8 cellular contexts compared by ENCODE assay signal in the genomic region with DNA sequence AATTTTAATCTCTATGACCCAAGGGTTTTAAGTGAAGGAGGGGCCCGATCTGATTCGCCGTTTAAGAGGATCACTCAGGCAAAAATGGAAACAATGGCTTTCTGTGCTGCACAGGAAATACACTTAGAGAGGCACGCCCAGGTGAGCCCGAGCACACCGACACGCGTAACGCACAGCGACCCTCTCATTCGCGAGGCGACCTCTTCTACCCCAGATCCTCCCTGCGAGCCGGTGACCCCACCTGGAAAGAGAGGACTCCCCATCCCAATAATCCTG. TPM values are rescaled to one million over a fixed set of nuclear protein-coding genes. Genes with fewer than 3 reads are reported as not detected.
DNase-seq lines count a peak whose midpoint lies in the region; ATAC-seq, FAIRE-seq and TF ChIP-seq lines count a peak whose summit lies in the region.

No MANE protein-coding gene starts in this region.

- peak; percentile 47 for ATAC-seq in activated CD8-positive, alpha-beta memory T cell treated with anti-CD3 and anti-CD28 coated beads, Interleukin-2, amount 10 ng/mL, durations not matched to agents 7 days and 5 days
- ATAC-seq in HG03196 (IDR thresholded peaks at IDR 0.05; ENCODE audit: unreplicated experiment) = peak; percentile 19
- ATAC-seq in HepG2 = peak; percentile 24; the same call in 2 of the 3 replicates
- ATAC-seq in GM18861 (IDR thresholded peaks at IDR 0.05; ENCODE audit: unreplicated experiment) = no peak

- H3K36me3 ChIP-seq in HepG2 (replicated peaks in 1 of 2; ENCODE audit: control insufficient read depth in 1 of 2, insufficient read depth in 2 of 2, low read length in 2 of 2) = no peaks in the 10 kb centered on the region
- H3K36me3 ChIP-seq in tibial nerve = no peaks in the 10 kb centered on the region

- H3K27ac ChIP-seq in HepG2 (ENCODE audit: extremely low read length, insufficient read depth, low read length) (no peak overlapping the region), tibial nerve (peak overlapping the region in 1 of 4 donors; percentile 73)

- no peaks in the 10 kb centered on the region for H4K20me1 ChIP-seq in HepG2 (ENCODE audit: insufficient read depth, low read length)

- in situ Hi-C loops in HepG2 (cut with HindIII; ENCODE audit: extremely low pct_ligation_motif_present, low pct_unique_long_range_greater_than_20kb) = no loop called here

- POLR2A ChIA-PET in HepG2 (lab: Yijun Ruan, JAX) = interaction anchor here (0.8 to 1.0 kb wide), 3 partner anchors 13 to 302 kb away, joined by 3 read pairs; a partner anchor contains a TSS

- H3K4me3 ChIP-seq in HepG2 (replicated peaks in 1 of 3; ENCODE audit: insufficient read depth in 1 of 3, low read depth in 2 of 3, low read length in 3 of 3) (peak overlapping the region; percentile 52 to 73 (median 64)), tibial nerve (peak overlapping the region in 2 of 4 donors; percentile 39 to 43)

- H2AFZ ChIP-seq in HepG2 (ENCODE audit: low read length) = no peak overlapping the region

- H3K27me3 ChIP-seq in HepG2 (ENCODE audit: control insufficient read depth in 1 of 2, insufficient read depth in 2 of 2, low read length in 2 of 2) (no peaks in the 10 kb centered on the region), tibial nerve (peaks cover 0 to 50% of the 10 kb centered on the region in 2 donors)

- peak overlapping the region; percentile 45; the same call in 1 of the 2 replicates for H3K9ac ChIP-seq in HepG2 (ENCODE audit: insufficient read depth, low read depth, low read length)

- no peak for TF ChIP-seq POLR2A in HepG2 (IDR thresholded peaks at IDR 0.05; ENCODE audit: insufficient read depth in 1 of 2, low read depth in 2 of 2, low read length in 2 of 2)
- TF ChIP-seq POLR2A in tibial nerve (IDR thresholded peaks at IDR 0.05) = no peak

- H3K4me1 Mint-ChIP-seq in activated CD8-positive, alpha-beta memory T cell treated with anti-CD3 and anti-CD28 coated beads, Interleukin-2, amount 10 ng/mL, durations not matched to agents 7 days and 5 days = peaks cover 34% of the 10 kb centered on the region
- peaks cover 48% of the 10 kb centered on the region for H3K4me1 Mint-ChIP-seq in activated T-helper 1 cell treated with anti-CD3 and anti-CD28 coated beads, Interleukin-12 subunit alpha, Interleukin-12 subunit beta, Interleukin-2, Interleukin-4 antibody, amounts not matched to agents 30 ng/mL and 10 ng/mL and 1 ng/mL, durations not matched to agents 14 hours and 24 hours and 36 hours (ENCODE audit: low read depth)

- no peaks in the 10 kb centered on the region for H3K79me2 ChIP-seq in HepG2 (ENCODE audit: insufficient read depth, low read length)

- no peaks in the 10 kb centered on the region for H3K36me3 Mint-ChIP-seq in activated CD8-positive, alpha-beta memory T cell treated with anti-CD3 and anti-CD28 coated beads, Interleukin-2, amount 10 ng/mL, durations not matched to agents 7 days and 5 days
- no peaks in the 10 kb centered on the region for H3K36me3 Mint-ChIP-seq in activated T-helper 1 cell treated with anti-CD3 and anti-CD28 coated beads, Interleukin-12 subunit alpha, Interleukin-12 subunit beta, Interleukin-2, Interleukin-4 antibody, amounts not matched to agents 30 ng/mL and 10 ng/mL and 1 ng/mL, durations not matched to agents 14 hours and 24 hours and 36 hours (ENCODE audit: low read depth)

- no peak for FAIRE-seq in HepG2 (lab: Jason Lieb, UNC)

- no peak for TF ChIP-seq RAD21 in HepG2 (CRISPR knock-in tag; IDR thresholded peaks at IDR 0.05)

- intact Hi-C loops in activated T-helper 1 cell treated with anti-CD3 and anti-CD28 coated beads, Interleukin-12 subunit alpha, Interleukin-12 subunit beta, Interleukin-2, Interleukin-4 antibody, amounts not matched to agents 30 ng/mL and 10 ng/mL and 1 ng/mL, durations not matched to agents 14 hours and 24 hours and 36 hours (cut with micrococcal nuclease) = loop anchor here (1.0 to 2.0 kb wide), 10 partner anchors 14 to 394 kb away; a partner anchor contains a TSS
- intact Hi-C loops in HepG2 (cut with micrococcal nuclease; ENCODE audit: unreplicated experiment) = no loop called here

- CTCF ChIA-PET in activated CD8-positive, alpha-beta memory T cell treated with anti-CD3 and anti-CD28 coated beads, Interleukin-2, amount 10 ng/mL, durations not matched to agents 7 days and 5 days (lab: Charles Lee) = interaction anchor here (1.0 to 4.4 kb wide), 4 partner anchors 13 to 215 kb away, joined by 4 to 23 read pairs (median 5); no protein-coding TSS in a partner anchor
- CTCF ChIA-PET in HepG2 (lab: Yijun Ruan, JAX; ENCODE audit: low intra/inter-chr PET ratio, low total read pairs) = no interaction called here

- H3K9me3 Mint-ChIP-seq in activated CD8-positive, alpha-beta memory T cell treated with anti-CD3 and anti-CD28 coated beads, Interleukin-2, amount 10 ng/mL, durations not matched to agents 7 days and 5 days (ENCODE audit: low read depth) = no peaks in the 10 kb centered on the region
- peaks cover 4% of the 10 kb centered on the region for H3K9me3 Mint-ChIP-seq in activated T-helper 1 cell treated with anti-CD3 and anti-CD28 coated beads, Interleukin-12 subunit alpha, Interleukin-12 subunit beta, Interleukin-2, Interleukin-4 antibody, amounts not matched to agents 30 ng/mL and 10 ng/mL and 1 ng/mL, durations not matched to agents 14 hours and 24 hours and 36 hours

- peak overlapping the region; percentile 91 for H3K4me3 Mint-ChIP-seq in activated CD8-positive, alpha-beta memory T cell treated with anti-CD3 and anti-CD28 coated beads, Interleukin-2, amount 10 ng/mL, durations not matched to agents 7 days and 5 days
- H3K4me3 Mint-ChIP-seq in activated T-helper 1 cell treated with anti-CD3 and anti-CD28 coated beads, Interleukin-12 subunit alpha, Interleukin-12 subunit beta, Interleukin-2, Interleukin-4 antibody, amounts not matched to agents 30 ng/mL and 10 ng/mL and 1 ng/mL, durations not matched to agents 14 hours and 24 hours and 36 hours = peak overlapping the region; percentile 88

- H3K4me1 ChIP-seq in HepG2 (ENCODE audit: insufficient read depth, low read length) (peaks cover 40% of the 10 kb centered on the region), tibial nerve (peaks cover 0 to 12% (median 3%) of the 10 kb centered on the region in 4 donors)

- DNase-seq in activated CD8-positive, alpha-beta memory T cell treated with anti-CD3 and anti-CD28 coated beads, Interleukin-2, amount 10 ng/mL, durations not matched to agents 7 days and 5 days = peak; percentile 77
- DNase-seq in activated CD8-positive, alpha-beta memory T cell treated with anti-CD3 and anti-CD28 coated beads for 24 hours = no peak
- no peak for DNase-seq in activated T-helper 1 cell treated with anti-CD3 and anti-CD28 coated beads, Interleukin-12 subunit alpha, Interleukin-12 subunit beta, Interleukin-2, Interleukin-4 antibody, amounts not matched to agents 30 ng/mL and 10 ng/mL and 1 ng/mL, durations not matched to agents 14 hours and 24 hours and 36 hours (ENCODE audit: low spot score)
- DNase-seq in HepG2 (ENCODE audit: low spot score) = peak; percentile 55
- no peak for DNase-seq in tibial nerve (ENCODE audit: low spot score in 2 of 2)
- DNase-seq in stimulated activated CD4-positive, alpha-beta T cell treated with anti-CD3 and anti-CD28 coated beads, Interleukin-2, amount 100 ng/mL, for 24 hours = no peak

- H3K4me2 ChIP-seq in HepG2 (ENCODE audit: low read depth, low read length) = peak overlapping the region; percentile 86

- TF ChIP-seq CTCF in HepG2 (CRISPR knock-in tag; IDR thresholded peaks at IDR 0.05) = no peak
- TF ChIP-seq CTCF in tibial nerve (IDR thresholded peaks at IDR 0.05) = no peak

- H3K9me3 ChIP-seq in HepG2 (ENCODE audit: low read length) (no peaks in the 10 kb centered on the region), tibial nerve (peaks cover 0 to 2% (median 0%) of the 10 kb centered on the region in 4 donors)

- TF ChIP-seq EP300 in HepG2 (IDR thresholded peaks at IDR 0.05; ENCODE audit: low read depth in 2 of 2, low read length in 2 of 2) (no peak), HepG2 (CRISPR knock-in tag; IDR thresholded peaks at IDR 0.05; ENCODE audit: borderline replicate concordance) (no peak), tibial nerve (IDR thresholded peaks at IDR 0.05) (no peak)

- 0% methylated on average over 4 of the region's 15 CpGs for WGBS in HepG2 (ENCODE audit: low lambda C conversion rate)
- 0 to 3% methylated on average over 15 of the region's 15 CpGs for WGBS in tibial nerve, 2 donors

- H3K27me3 Mint-ChIP-seq in activated CD8-positive, alpha-beta memory T cell treated with anti-CD3 and anti-CD28 coated beads, Interleukin-2, amount 10 ng/mL, durations not matched to agents 7 days and 5 days = no peaks in the 10 kb centered on the region
- H3K27me3 Mint-ChIP-seq in activated T-helper 1 cell treated with anti-CD3 and anti-CD28 coated beads, Interleukin-12 subunit alpha, Interleukin-12 subunit beta, Interleukin-2, Interleukin-4 antibody, amounts not matched to agents 30 ng/mL and 10 ng/mL and 1 ng/mL, durations not matched to agents 14 hours and 24 hours and 36 hours (ENCODE audit: insufficient read depth) = no peaks in the 10 kb centered on the region

- no TSS peak for BruUV-seq in HepG2 (replicated peaks; lab: Mats Ljungman, UMichigan)

- peak overlapping the region; percentile 93 for H3K27ac Mint-ChIP-seq in activated CD8-positive, alpha-beta memory T cell treated with anti-CD3 and anti-CD28 coated beads, Interleukin-2, amount 10 ng/mL, durations not matched to agents 7 days and 5 days
- peak overlapping the region; percentile 87 for H3K27ac Mint-ChIP-seq in activated T-helper 1 cell treated with anti-CD3 and anti-CD28 coated beads, Interleukin-12 subunit alpha, Interleukin-12 subunit beta, Interleukin-2, Interleukin-4 antibody, amounts not matched to agents 30 ng/mL and 10 ng/mL and 1 ng/mL, durations not matched to agents 14 hours and 24 hours and 36 hours

RNA-seq across cellular contexts. Expression of a gene that starts 0.2 kb away (rescaled TPM):
- total RNA-seq in activated CD8-positive, alpha-beta memory T cell treated with anti-CD3 and anti-CD28 coated beads, Interleukin-2, amount 10 ng/mL, durations not matched to agents 7 days and 5 days = 10 to 100 TPM; 13.8 to 22.3 TPM
- total RNA-seq in activated T-helper 1 cell treated with anti-CD3 and anti-CD28 coated beads, Interleukin-12 subunit alpha, Interleukin-12 subunit beta, Interleukin-2, Interleukin-4 antibody, amounts not matched to agents 30 ng/mL and 10 ng/mL and 1 ng/mL, durations not matched to agents 14 hours and 24 hours and 36 hours = 15.0 and 15.6 TPM in 2 replicates
- 0.60 and 1.0 TPM in 2 replicates for total RNA-seq in HepG2 (2016; rRNA removed; fragmentation: Illumina TruSeq; extraction: Trizol)
- total RNA-seq in HepG2 (2016; cell fraction: cytosol; rRNA removed; fragmentation: Illumina TruSeq; extraction: Trizol; ENCODE audit: low read depth) = 0.61 and 1.1 TPM in 2 replicates
- 0.82 and 1.2 TPM in 2 replicates for total RNA-seq in HepG2 (2016; cell fraction: insoluble cytoplasmic fraction; rRNA removed; fragmentation: Illumina TruSeq; extraction: Trizol)
- total RNA-seq in HepG2 (2016; cell fraction: membrane; rRNA removed; fragmentation: Illumina TruSeq; extraction: Trizol) = 1.00 and 1.4 TPM in 2 replicates
- total RNA-seq in HepG2 (2016; cell fraction: nucleus; rRNA removed; fragmentation: Illumina TruSeq; extraction: Trizol) = 0.81 and 1.2 TPM in 2 replicates
- 1.8 and 2.2 TPM in 2 replicates for polyA plus RNA-seq in HepG2 (2011; rRNA removed)
- polyA plus RNA-seq in HepG2 (2011; cell fraction: cytosol; rRNA removed) = 0.97 and 1.7 TPM in 2 replicates
- polyA plus RNA-seq in HepG2 (2011; cell fraction: nucleus; rRNA removed) = 2.5 and 3.9 TPM in 2 replicates
- polyA plus RNA-seq in HepG2 (2012) = 1.7 and 1.9 TPM in 2 replicates
- polyA plus RNA-seq in HepG2 (2016; cell fraction: cytosol; fragmentation: Illumina TruSeq; extraction: Trizol; ENCODE audit: low read depth) = 0.81 and 0.84 TPM in 2 replicates
- polyA plus RNA-seq in HepG2 (2016; cell fraction: insoluble cytoplasmic fraction; fragmentation: Illumina TruSeq; extraction: Trizol; ENCODE audit: low read depth) = 1.0 and 1.5 TPM in 2 replicates
- 0.56 and 0.95 TPM in 2 replicates for polyA plus RNA-seq in HepG2 (2016; cell fraction: membrane; fragmentation: Illumina TruSeq; extraction: Trizol; ENCODE audit: low read depth)
- 1.2 and 2.2 TPM in 2 replicates for polyA plus RNA-seq in HepG2 (2016; cell fraction: nucleus; fragmentation: Illumina TruSeq; extraction: Trizol; ENCODE audit: insufficient read depth, low read depth)
- 2.2 and 18.7 TPM in 2 replicates for polyA minus RNA-seq in HepG2 (2011; rRNA and poly(A)+ RNA removed; ENCODE audit: low replicate concordance)
- polyA minus RNA-seq in HepG2 (2011; cell fraction: cytosol; rRNA and poly(A)+ RNA removed) = 0.70 and 0.89 TPM in 2 replicates
- 2.1 and 2.3 TPM in 2 replicates for polyA minus RNA-seq in HepG2 (2011; cell fraction: nucleus; rRNA and poly(A)+ RNA removed)
- 1 to 10 TPM in 1 of 4 donors, under 1 TPM in 2, not detected in 1; 0.39 to 4.2 (median 0.44) TPM for total RNA-seq in tibial nerve

RNA-seq across cellular contexts. Expression of a gene that starts 5.5 kb away (rescaled TPM):
- 100 to 1,000 TPM in 1 of 2 experiments, 10 to 100 TPM in 1; 98.5 to 114 TPM for total RNA-seq in activated CD8-positive, alpha-beta memory T cell treated with anti-CD3 and anti-CD28 coated beads, Interleukin-2, amount 10 ng/mL, durations not matched to agents 7 days and 5 days
- 86.8 and 90.4 TPM in 2 replicates for total RNA-seq in activated T-helper 1 cell treated with anti-CD3 and anti-CD28 coated beads, Interleukin-12 subunit alpha, Interleukin-12 subunit beta, Interleukin-2, Interleukin-4 antibody, amounts not matched to agents 30 ng/mL and 10 ng/mL and 1 ng/mL, durations not matched to agents 14 hours and 24 hours and 36 hours
- total RNA-seq in HepG2 (2016; rRNA removed; fragmentation: Illumina TruSeq; extraction: Trizol) (not detected in 2 replicates), tibial nerve (10 to 100 TPM in 1 of 4 donors, 1 to 10 TPM in 3; 4.0 to 16.2 (median 5.8) TPM)
- total RNA-seq in HepG2 (2016; cell fraction: cytosol; rRNA removed; fragmentation: Illumina TruSeq; extraction: Trizol; ENCODE audit: low read depth) = not detected in 2 replicates
- total RNA-seq in HepG2 (2016; cell fraction: insoluble cytoplasmic fraction; rRNA removed; fragmentation: Illumina TruSeq; extraction: Trizol) = not detected in 2 replicates
- total RNA-seq in HepG2 (2016; cell fraction: membrane; rRNA removed; fragmentation: Illumina TruSeq; extraction: Trizol) = not detected in 2 replicates
- not detected in 2 replicates for total RNA-seq in HepG2 (2016; cell fraction: nucleus; rRNA removed; fragmentation: Illumina TruSeq; extraction: Trizol)
- polyA plus RNA-seq in HepG2 (2011; rRNA removed) = not detected in 2 replicates
- polyA plus RNA-seq in HepG2 (2011; cell fraction: cytosol; rRNA removed) = not detected in 2 replicates
- 0.05 TPM in 1 of 2 replicates, not detected in the other for polyA plus RNA-seq in HepG2 (2011; cell fraction: nucleus; rRNA removed)
- not detected in 2 replicates for polyA plus RNA-seq in HepG2 (2012)
- not detected in 2 replicates for polyA plus RNA-seq in HepG2 (2016; cell fraction: cytosol; fragmentation: Illumina TruSeq; extraction: Trizol; ENCODE audit: low read depth)
- polyA plus RNA-seq in HepG2 (2016; cell fraction: insoluble cytoplasmic fraction; fragmentation: Illumina TruSeq; extraction: Trizol; ENCODE audit: low read depth) = not detected in 2 replicates
- polyA plus RNA-seq in HepG2 (2016; cell fraction: membrane; fragmentation: Illumina TruSeq; extraction: Trizol; ENCODE audit: low read depth) = not detected in 2 replicates
- polyA plus RNA-seq in HepG2 (2016; cell fraction: nucleus; fragmentation: Illumina TruSeq; extraction: Trizol; ENCODE audit: insufficient read depth, low read depth) = not detected in 2 replicates
- polyA minus RNA-seq in HepG2 (2011; rRNA and poly(A)+ RNA removed; ENCODE audit: low replicate concordance) = not detected in 2 replicates
- polyA minus RNA-seq in HepG2 (2011; cell fraction: cytosol; rRNA and poly(A)+ RNA removed) = not detected in 2 replicates
- polyA minus RNA-seq in HepG2 (2011; cell fraction: nucleus; rRNA and poly(A)+ RNA removed) = not detected in 2 replicates

RNA-seq across cellular contexts. Expression of a gene that starts 27.5 kb away (rescaled TPM):
- 10 to 100 TPM; 13.7 to 22.2 TPM for total RNA-seq in activated CD8-positive, alpha-beta memory T cell treated with anti-CD3 and anti-CD28 coated beads, Interleukin-2, amount 10 ng/mL, durations not matched to agents 7 days and 5 days
- 61.2 and 62.0 TPM in 2 replicates for total RNA-seq in activated T-helper 1 cell treated with anti-CD3 and anti-CD28 coated beads, Interleukin-12 subunit alpha, Interleukin-12 subunit beta, Interleukin-2, Interleukin-4 antibody, amounts not matched to agents 30 ng/mL and 10 ng/mL and 1 ng/mL, durations not matched to agents 14 hours and 24 hours and 36 hours
- total RNA-seq in HepG2 (2016; rRNA removed; fragmentation: Illumina TruSeq; extraction: Trizol) (24.1 and 32.5 TPM in 2 replicates), tibial nerve (100 to 1,000 TPM in 3 of 4 donors, 10 to 100 TPM in 1; 96.1 to 148 (median 110) TPM)
- total RNA-seq in HepG2 (2016; cell fraction: cytosol; rRNA removed; fragmentation: Illumina TruSeq; extraction: Trizol; ENCODE audit: low read depth) = 14.5 and 17.4 TPM in 2 replicates
- total RNA-seq in HepG2 (2016; cell fraction: insoluble cytoplasmic fraction; rRNA removed; fragmentation: Illumina TruSeq; extraction: Trizol) = 21.0 and 35.2 TPM in 2 replicates
- 24.2 and 24.9 TPM in 2 replicates for total RNA-seq in HepG2 (2016; cell fraction: membrane; rRNA removed; fragmentation: Illumina TruSeq; extraction: Trizol)
- total RNA-seq in HepG2 (2016; cell fraction: nucleus; rRNA removed; fragmentation: Illumina TruSeq; extraction: Trizol) = 15.8 and 19.9 TPM in 2 replicates
- polyA plus RNA-seq in HepG2 (2011; rRNA removed) = 33.2 and 39.4 TPM in 2 replicates
- 27.2 and 31.9 TPM in 2 replicates for polyA plus RNA-seq in HepG2 (2011; cell fraction: cytosol; rRNA removed)
- 93.2 and 99.5 TPM in 2 replicates for polyA plus RNA-seq in HepG2 (2011; cell fraction: nucleus; rRNA removed)
- 45.5 and 60.4 TPM in 2 replicates for polyA plus RNA-seq in HepG2 (2012)
- polyA plus RNA-seq in HepG2 (2016; cell fraction: cytosol; fragmentation: Illumina TruSeq; extraction: Trizol; ENCODE audit: low read depth) = 20.7 and 22.0 TPM in 2 replicates
- polyA plus RNA-seq in HepG2 (2016; cell fraction: insoluble cytoplasmic fraction; fragmentation: Illumina TruSeq; extraction: Trizol; ENCODE audit: low read depth) = 32.6 and 39.0 TPM in 2 replicates
- 29.2 and 30.7 TPM in 2 replicates for polyA plus RNA-seq in HepG2 (2016; cell fraction: membrane; fragmentation: Illumina TruSeq; extraction: Trizol; ENCODE audit: low read depth)
- 79.8 and 91.2 TPM in 2 replicates for polyA plus RNA-seq in HepG2 (2016; cell fraction: nucleus; fragmentation: Illumina TruSeq; extraction: Trizol; ENCODE audit: insufficient read depth, low read depth)
- 17.1 and 24.3 TPM in 2 replicates for polyA minus RNA-seq in HepG2 (2011; rRNA and poly(A)+ RNA removed; ENCODE audit: low replicate concordance)
- polyA minus RNA-seq in HepG2 (2011; cell fraction: cytosol; rRNA and poly(A)+ RNA removed) = 14.9 and 15.0 TPM in 2 replicates
- polyA minus RNA-seq in HepG2 (2011; cell fraction: nucleus; rRNA and poly(A)+ RNA removed) = 19.4 and 20.3 TPM in 2 replicates

RNA-seq across cellular contexts. Expression of a gene that starts 29.6 kb away (rescaled TPM):
- total RNA-seq in activated CD8-positive, alpha-beta memory T cell treated with anti-CD3 and anti-CD28 coated beads, Interleukin-2, amount 10 ng/mL, durations not matched to agents 7 days and 5 days = 100 to 1,000 TPM in 1 of 2 experiments, 10 to 100 TPM in 1; 77.2 to 100 TPM
- total RNA-seq in activated T-helper 1 cell treated with anti-CD3 and anti-CD28 coated beads, Interleukin-12 subunit alpha, Interleukin-12 subunit beta, Interleukin-2, Interleukin-4 antibody, amounts not matched to agents 30 ng/mL and 10 ng/mL and 1 ng/mL, durations not matched to agents 14 hours and 24 hours and 36 hours = 106 and 108 TPM in 2 replicates
- total RNA-seq in HepG2 (2016; rRNA removed; fragmentation: Illumina TruSeq; extraction: Trizol) (24.1 and 36.4 TPM in 2 replicates), tibial nerve (10 to 100 TPM; 53.4 to 79.2 (median 65.9) TPM)
- total RNA-seq in HepG2 (2016; cell fraction: cytosol; rRNA removed; fragmentation: Illumina TruSeq; extraction: Trizol; ENCODE audit: low read depth) = 38.0 and 46.7 TPM in 2 replicates
- 17.4 and 36.4 TPM in 2 replicates for total RNA-seq in HepG2 (2016; cell fraction: insoluble cytoplasmic fraction; rRNA removed; fragmentation: Illumina TruSeq; extraction: Trizol)
- total RNA-seq in HepG2 (2016; cell fraction: membrane; rRNA removed; fragmentation: Illumina TruSeq; extraction: Trizol) = 50.7 and 59.0 TPM in 2 replicates
- total RNA-seq in HepG2 (2016; cell fraction: nucleus; rRNA removed; fragmentation: Illumina TruSeq; extraction: Trizol) = 28.9 and 37.5 TPM in 2 replicates
- polyA plus RNA-seq in HepG2 (2011; rRNA removed) = 63.0 and 69.7 TPM in 2 replicates
- 52.1 and 59.5 TPM in 2 replicates for polyA plus RNA-seq in HepG2 (2011; cell fraction: cytosol; rRNA removed)
- 207 and 243 TPM in 2 replicates for polyA plus RNA-seq in HepG2 (2011; cell fraction: nucleus; rRNA removed)
- polyA plus RNA-seq in HepG2 (2012) = 28.8 and 45.1 TPM in 2 replicates
- polyA plus RNA-seq in HepG2 (2016; cell fraction: cytosol; fragmentation: Illumina TruSeq; extraction: Trizol; ENCODE audit: low read depth) = 45.8 and 48.0 TPM in 2 replicates
- polyA plus RNA-seq in HepG2 (2016; cell fraction: insoluble cytoplasmic fraction; fragmentation: Illumina TruSeq; extraction: Trizol; ENCODE audit: low read depth) = 22.1 and 29.5 TPM in 2 replicates
- 52.9 and 59.3 TPM in 2 replicates for polyA plus RNA-seq in HepG2 (2016; cell fraction: membrane; fragmentation: Illumina TruSeq; extraction: Trizol; ENCODE audit: low read depth)
- polyA plus RNA-seq in HepG2 (2016; cell fraction: nucleus; fragmentation: Illumina TruSeq; extraction: Trizol; ENCODE audit: insufficient read depth, low read depth) = 87.3 and 93.9 TPM in 2 replicates
- 154 and 189 TPM in 2 replicates for polyA minus RNA-seq in HepG2 (2011; rRNA and poly(A)+ RNA removed; ENCODE audit: low replicate concordance)
- polyA minus RNA-seq in HepG2 (2011; cell fraction: cytosol; rRNA and poly(A)+ RNA removed) = 18.7 and 18.9 TPM in 2 replicates
- polyA minus RNA-seq in HepG2 (2011; cell fraction: nucleus; rRNA and poly(A)+ RNA removed) = 28.3 and 32.7 TPM in 2 replicates

RNA-seq across cellular contexts. Expression of a gene that starts 46.6 kb away (rescaled TPM):
- 1 to 10 TPM in 1 of 2 experiments, under 1 TPM in 1; 0.67 to 1.0 TPM for total RNA-seq in activated CD8-positive, alpha-beta memory T cell treated with anti-CD3 and anti-CD28 coated beads, Interleukin-2, amount 10 ng/mL, durations not matched to agents 7 days and 5 days
- total RNA-seq in activated T-helper 1 cell treated with anti-CD3 and anti-CD28 coated beads, Interleukin-12 subunit alpha, Interleukin-12 subunit beta, Interleukin-2, Interleukin-4 antibody, amounts not matched to agents 30 ng/mL and 10 ng/mL and 1 ng/mL, durations not matched to agents 14 hours and 24 hours and 36 hours = 6.1 and 7.2 TPM in 2 replicates
- total RNA-seq in HepG2 (2016; rRNA removed; fragmentation: Illumina TruSeq; extraction: Trizol) = 700 and 1,455 TPM in 2 replicates
- total RNA-seq in HepG2 (2016; cell fraction: cytosol; rRNA removed; fragmentation: Illumina TruSeq; extraction: Trizol; ENCODE audit: low read depth) = 160 and 192 TPM in 2 replicates
- total RNA-seq in HepG2 (2016; cell fraction: insoluble cytoplasmic fraction; rRNA removed; fragmentation: Illumina TruSeq; extraction: Trizol) = 643 and 1,412 TPM in 2 replicates
- 268 and 291 TPM in 2 replicates for total RNA-seq in HepG2 (2016; cell fraction: membrane; rRNA removed; fragmentation: Illumina TruSeq; extraction: Trizol)
- total RNA-seq in HepG2 (2016; cell fraction: nucleus; rRNA removed; fragmentation: Illumina TruSeq; extraction: Trizol) = 1,410 and 1,846 TPM in 2 replicates
- 6,272 and 9,798 TPM in 2 replicates for polyA plus RNA-seq in HepG2 (2011; rRNA removed)
- polyA plus RNA-seq in HepG2 (2011; cell fraction: cytosol; rRNA removed) = 4,601 and 7,618 TPM in 2 replicates
- 6,023 and 6,891 TPM in 2 replicates for polyA plus RNA-seq in HepG2 (2011; cell fraction: nucleus; rRNA removed)
- polyA plus RNA-seq in HepG2 (2012) = 3,859 and 6,494 TPM in 2 replicates
- polyA plus RNA-seq in HepG2 (2016; cell fraction: cytosol; fragmentation: Illumina TruSeq; extraction: Trizol; ENCODE audit: low read depth) = 195 and 210 TPM in 2 replicates
- polyA plus RNA-seq in HepG2 (2016; cell fraction: insoluble cytoplasmic fraction; fragmentation: Illumina TruSeq; extraction: Trizol; ENCODE audit: low read depth) = 903 and 1,023 TPM in 2 replicates
- 286 and 340 TPM in 2 replicates for polyA plus RNA-seq in HepG2 (2016; cell fraction: membrane; fragmentation: Illumina TruSeq; extraction: Trizol; ENCODE audit: low read depth)
- polyA plus RNA-seq in HepG2 (2016; cell fraction: nucleus; fragmentation: Illumina TruSeq; extraction: Trizol; ENCODE audit: insufficient read depth, low read depth) = 3,631 and 3,793 TPM in 2 replicates
- polyA minus RNA-seq in HepG2 (2011; rRNA and poly(A)+ RNA removed; ENCODE audit: low replicate concordance) = 785 and 9,683 TPM in 2 replicates
- 2,000 and 4,520 TPM in 2 replicates for polyA minus RNA-seq in HepG2 (2011; cell fraction: cytosol; rRNA and poly(A)+ RNA removed)
- polyA minus RNA-seq in HepG2 (2011; cell fraction: nucleus; rRNA and poly(A)+ RNA removed) = 1,680 and 2,385 TPM in 2 replicates
- 1,000 to 10,000 TPM in 1 of 4 donors, 100 to 1,000 TPM in 3; 256 to 1,128 (median 733) TPM for total RNA-seq in tibial nerve

Comparison
In these comparisons a context has a peak if more than half of its experiments do, and no peak if none do; other contexts are left out.
1. DNase-seq: peak in activated CD8-positive, alpha-beta memory T cell treated with anti-CD3 and anti-CD28 coated beads, Interleukin-2, amount 10 ng/mL, durations not matched to agents 7 days and 5 days (single experiment) and HepG2 (single experiment); none in activated CD8-positive, alpha-beta memory T cell treated with anti-CD3 and anti-CD28 coated beads for 24 hours (single experiment), activated T-helper 1 cell treated with anti-CD3 and anti-CD28 coated beads, Interleukin-12 subunit alpha, Interleukin-12 subunit beta, Interleukin-2, Interleukin-4 antibody, amounts not matched to agents 30 ng/mL and 10 ng/mL and 1 ng/mL, durations not matched to agents 14 hours and 24 hours and 36 hours (single experiment), tibial nerve (0 of 2) and stimulated activated CD4-positive, alpha-beta T cell treated with anti-CD3 and anti-CD28 coated beads, Interleukin-2, amount 100 ng/mL, for 24 hours (0 of 2).